In the genomic region with DNA sequence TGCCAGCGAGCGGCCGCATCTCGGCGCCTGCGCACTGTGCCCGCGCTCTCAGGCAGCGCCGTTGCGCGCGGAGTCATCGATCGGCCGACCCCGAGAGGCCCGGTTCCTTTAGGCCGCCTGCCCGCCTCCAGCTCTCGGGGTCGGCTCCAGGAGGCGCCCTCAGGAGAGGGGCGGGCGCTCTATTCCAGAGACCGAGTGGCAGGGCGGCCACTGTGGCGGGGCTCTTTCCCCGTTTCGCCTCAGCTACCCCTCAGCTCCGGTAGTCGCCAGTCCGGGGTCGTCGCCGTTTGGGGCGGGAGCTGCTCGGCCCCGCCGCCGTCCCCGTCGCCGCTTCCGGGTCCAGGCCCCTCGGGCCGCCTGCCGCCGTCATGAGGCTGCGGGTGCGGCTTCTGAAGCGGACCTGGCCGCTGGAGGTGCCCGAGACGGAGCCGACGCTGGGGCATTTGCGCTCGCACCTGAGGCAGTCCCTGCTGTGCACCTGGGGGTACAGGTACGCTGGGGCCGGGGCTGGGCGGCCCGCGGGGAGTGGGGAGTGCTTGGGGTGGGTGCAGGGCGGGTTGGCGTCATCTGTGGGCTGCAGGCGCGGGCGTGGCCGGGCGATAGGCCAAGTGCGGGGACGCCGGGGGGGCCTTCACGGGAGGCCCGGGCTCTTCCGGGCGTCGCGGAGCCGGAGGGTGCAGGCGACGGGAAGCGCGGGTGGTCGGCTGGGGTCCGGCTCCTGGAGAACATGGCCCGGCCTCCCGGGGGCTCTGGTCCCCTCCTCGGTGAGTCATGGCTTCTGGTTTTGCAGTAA, we compare ENCODE assay signal across 1 cellular context.
TF ChIP-seq lines count a peak whose summit lies in the region.

A gene (plus strand): TSS at position 177 of the 793 bp plus-strand sequence. CDS start 192 bp downstream, at position 369.

TF ChIP-seq in K562, 482 proteins besides CTCF, POLR2A, EP300 and RAD21 (continued from another document and continues in another):
- TF ChIP-seq, protein P1, sequence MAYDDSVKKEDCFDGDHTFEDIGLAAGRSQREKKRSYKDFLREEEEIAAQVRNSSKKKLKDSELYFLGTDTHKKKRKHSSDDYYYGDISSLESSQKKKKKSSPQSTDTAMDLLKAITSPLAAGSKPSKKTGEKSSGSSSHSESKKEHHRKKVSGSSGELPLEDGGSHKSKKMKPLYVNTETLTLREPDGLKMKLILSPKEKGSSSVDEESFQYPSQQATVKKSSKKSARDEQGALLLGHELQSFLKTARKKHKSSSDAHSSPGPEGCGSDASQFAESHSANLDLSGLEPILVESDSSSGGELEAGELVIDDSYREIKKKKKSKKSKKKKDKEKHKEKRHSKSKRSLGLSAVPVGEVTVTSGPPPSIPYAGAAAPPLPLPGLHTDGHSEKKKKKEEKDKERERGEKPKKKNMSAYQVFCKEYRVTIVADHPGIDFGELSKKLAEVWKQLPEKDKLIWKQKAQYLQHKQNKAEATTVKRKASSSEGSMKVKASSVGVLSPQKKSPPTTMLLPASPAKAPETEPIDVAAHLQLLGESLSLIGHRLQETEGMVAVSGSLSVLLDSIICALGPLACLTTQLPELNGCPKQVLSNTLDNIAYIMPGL (CRISPR knock-in tag; IDR thresholded peaks at IDR 0.05): peak; percentile 64; the same call in 1 of the 2 replicates
- no peak for TF ChIP-seq PRPF4 (IDR thresholded peaks at IDR 0.05; ENCODE audit: insufficient read depth, low read depth, low read length, poor library complexity, severe bottlenecking)
- TF ChIP-seq GTF2F1 (IDR thresholded peaks at IDR 0.05; ENCODE audit: low read depth, low read length): no peak
- no peak for TF ChIP-seq DMBX1 (CRISPR knock-in tag; IDR thresholded peaks at IDR 0.05; ENCODE audit: borderline replicate concordance)
- no peak for TF ChIP-seq RBM14 (IDR thresholded peaks at IDR 0.05; ENCODE audit: borderline replicate concordance, insufficient read depth, low read depth, low read length)
- peak; percentile 94 to 95 for TF ChIP-seq NRF1 (conservative IDR thresholded peaks at IDR 0.05 in 1 of 2, IDR thresholded peaks at IDR 0.05 in 1 of 2)
- TF ChIP-seq RB1 (IDR thresholded peaks at IDR 0.05; ENCODE audit: low read depth): peak; percentile 54
- no peak for TF ChIP-seq RHOXF2B (CRISPR knock-in tag; conservative IDR thresholded peaks at IDR 0.05)
- TF ChIP-seq MCM2 (IDR thresholded peaks at IDR 0.05; ENCODE audit: low read depth): no peak
- no peak for TF ChIP-seq GTF2E2 (tag; IDR thresholded peaks at IDR 0.05)
- TF ChIP-seq, protein P2, sequence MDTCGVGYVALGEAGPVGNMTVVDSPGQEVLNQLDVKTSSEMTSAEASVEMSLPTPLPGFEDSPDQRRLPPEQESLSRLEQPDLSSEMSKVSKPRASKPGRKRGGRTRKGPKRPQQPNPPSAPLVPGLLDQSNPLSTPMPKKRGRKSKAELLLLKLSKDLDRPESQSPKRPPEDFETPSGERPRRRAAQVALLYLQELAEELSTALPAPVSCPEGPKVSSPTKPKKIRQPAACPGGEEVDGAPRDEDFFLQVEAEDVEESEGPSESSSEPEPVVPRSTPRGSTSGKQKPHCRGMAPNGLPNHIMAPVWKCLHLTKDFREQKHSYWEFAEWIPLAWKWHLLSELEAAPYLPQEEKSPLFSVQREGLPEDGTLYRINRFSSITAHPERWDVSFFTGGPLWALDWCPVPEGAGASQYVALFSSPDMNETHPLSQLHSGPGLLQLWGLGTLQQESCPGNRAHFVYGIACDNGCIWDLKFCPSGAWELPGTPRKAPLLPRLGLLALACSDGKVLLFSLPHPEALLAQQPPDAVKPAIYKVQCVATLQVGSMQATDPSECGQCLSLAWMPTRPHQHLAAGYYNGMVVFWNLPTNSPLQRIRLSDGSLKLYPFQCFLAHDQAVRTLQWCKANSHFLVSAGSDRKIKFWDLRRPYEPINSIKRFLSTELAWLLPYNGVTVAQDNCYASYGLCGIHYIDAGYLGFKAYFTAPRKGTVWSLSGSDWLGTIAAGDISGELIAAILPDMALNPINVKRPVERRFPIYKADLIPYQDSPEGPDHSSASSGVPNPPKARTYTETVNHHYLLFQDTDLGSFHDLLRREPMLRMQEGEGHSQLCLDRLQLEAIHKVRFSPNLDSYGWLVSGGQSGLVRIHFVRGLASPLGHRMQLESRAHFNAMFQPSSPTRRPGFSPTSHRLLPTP (IDR thresholded peaks at IDR 0.05; ENCODE audit: borderline replicate concordance, extremely low read depth, insufficient read length): no peak
- TF ChIP-seq HNRNPH1 (optimal IDR thresholded peaks at IDR 0.05; ENCODE audit: low read depth, low read length): no peak
- no peak for TF ChIP-seq ZNF79 (CRISPR knock-in tag; IDR thresholded peaks at IDR 0.05; ENCODE audit: low read depth)
- TF ChIP-seq CHD2 (IDR thresholded peaks at IDR 0.05; ENCODE audit: low read depth, low read length): no peak
- peak; percentile 88 for TF ChIP-seq PHF20 (IDR thresholded peaks at IDR 0.05; ENCODE audit: partially characterized antibody)
- no peak for TF ChIP-seq MTA2 (IDR thresholded peaks at IDR 0.05; ENCODE audit: low read depth)
- no peak for TF ChIP-seq ATF1 (CRISPR knock-in tag; IDR thresholded peaks at IDR 0.05)
- peak; percentile 83 for TF ChIP-seq ATF1 (tag; IDR thresholded peaks at IDR 0.05)
- TF ChIP-seq, protein P3, sequence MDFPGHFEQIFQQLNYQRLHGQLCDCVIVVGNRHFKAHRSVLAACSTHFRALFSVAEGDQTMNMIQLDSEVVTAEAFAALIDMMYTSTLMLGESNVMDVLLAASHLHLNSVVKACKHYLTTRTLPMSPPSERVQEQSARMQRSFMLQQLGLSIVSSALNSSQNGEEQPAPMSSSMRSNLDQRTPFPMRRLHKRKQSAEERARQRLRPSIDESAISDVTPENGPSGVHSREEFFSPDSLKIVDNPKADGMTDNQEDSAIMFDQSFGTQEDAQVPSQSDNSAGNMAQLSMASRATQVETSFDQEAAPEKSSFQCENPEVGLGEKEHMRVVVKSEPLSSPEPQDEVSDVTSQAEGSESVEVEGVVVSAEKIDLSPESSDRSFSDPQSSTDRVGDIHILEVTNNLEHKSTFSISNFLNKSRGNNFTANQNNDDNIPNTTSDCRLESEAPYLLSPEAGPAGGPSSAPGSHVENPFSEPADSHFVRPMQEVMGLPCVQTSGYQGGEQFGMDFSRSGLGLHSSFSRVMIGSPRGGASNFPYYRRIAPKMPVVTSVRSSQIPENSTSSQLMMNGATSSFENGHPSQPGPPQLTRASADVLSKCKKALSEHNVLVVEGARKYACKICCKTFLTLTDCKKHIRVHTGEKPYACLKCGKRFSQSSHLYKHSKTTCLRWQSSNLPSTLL (IDR thresholded peaks at IDR 0.05): no peak
- no peak for TF ChIP-seq NUFIP1 (IDR thresholded peaks at IDR 0.05; ENCODE audit: partially characterized antibody)
- TF ChIP-seq, protein P4, sequence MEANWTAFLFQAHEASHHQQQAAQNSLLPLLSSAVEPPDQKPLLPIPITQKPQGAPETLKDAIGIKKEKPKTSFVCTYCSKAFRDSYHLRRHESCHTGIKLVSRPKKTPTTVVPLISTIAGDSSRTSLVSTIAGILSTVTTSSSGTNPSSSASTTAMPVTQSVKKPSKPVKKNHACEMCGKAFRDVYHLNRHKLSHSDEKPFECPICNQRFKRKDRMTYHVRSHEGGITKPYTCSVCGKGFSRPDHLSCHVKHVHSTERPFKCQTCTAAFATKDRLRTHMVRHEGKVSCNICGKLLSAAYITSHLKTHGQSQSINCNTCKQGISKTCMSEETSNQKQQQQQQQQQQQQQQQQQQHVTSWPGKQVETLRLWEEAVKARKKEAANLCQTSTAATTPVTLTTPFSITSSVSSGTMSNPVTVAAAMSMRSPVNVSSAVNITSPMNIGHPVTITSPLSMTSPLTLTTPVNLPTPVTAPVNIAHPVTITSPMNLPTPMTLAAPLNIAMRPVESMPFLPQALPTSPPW (CRISPR knock-in tag; IDR thresholded peaks at IDR 0.05): peak; percentile 98
- TF ChIP-seq, protein P5, sequence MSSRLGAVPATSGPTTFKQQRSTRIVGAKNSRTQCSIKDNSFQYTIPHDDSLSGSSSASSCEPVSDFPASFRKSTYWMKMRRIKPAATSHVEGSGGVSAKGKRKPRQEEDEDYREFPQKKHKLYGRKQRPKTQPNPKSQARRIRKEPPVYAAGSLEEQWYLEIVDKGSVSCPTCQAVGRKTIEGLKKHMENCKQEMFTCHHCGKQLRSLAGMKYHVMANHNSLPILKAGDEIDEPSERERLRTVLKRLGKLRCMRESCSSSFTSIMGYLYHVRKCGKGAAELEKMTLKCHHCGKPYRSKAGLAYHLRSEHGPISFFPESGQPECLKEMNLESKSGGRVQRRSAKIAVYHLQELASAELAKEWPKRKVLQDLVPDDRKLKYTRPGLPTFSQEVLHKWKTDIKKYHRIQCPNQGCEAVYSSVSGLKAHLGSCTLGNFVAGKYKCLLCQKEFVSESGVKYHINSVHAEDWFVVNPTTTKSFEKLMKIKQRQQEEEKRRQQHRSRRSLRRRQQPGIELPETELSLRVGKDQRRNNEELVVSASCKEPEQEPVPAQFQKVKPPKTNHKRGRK (tag; IDR thresholded peaks at IDR 0.05): no peak
- TF ChIP-seq TRIM28 (IDR thresholded peaks at IDR 0.05): no peak
- no peak for TF ChIP-seq PTBP1 (IDR thresholded peaks at IDR 0.05; ENCODE audit: low read depth, low read length)
- TF ChIP-seq ZZZ3 (IDR thresholded peaks at IDR 0.05): no peak
- TF ChIP-seq CBX3 (IDR thresholded peaks at IDR 0.05; ENCODE audit: borderline replicate concordance in 1 of 2, low read length in 2 of 2): no peak
- peak; percentile 62; the same call in 1 of the 2 replicates for TF ChIP-seq CTBP1 (IDR thresholded peaks at IDR 0.05; ENCODE audit: borderline replicate concordance)
- TF ChIP-seq POLR2AphosphoS2 (IDR thresholded peaks at IDR 0.05; ENCODE audit: low read length): no peak
- no peak for TF ChIP-seq LARP7 (IDR thresholded peaks at IDR 0.05)
- TF ChIP-seq, protein P6, sequence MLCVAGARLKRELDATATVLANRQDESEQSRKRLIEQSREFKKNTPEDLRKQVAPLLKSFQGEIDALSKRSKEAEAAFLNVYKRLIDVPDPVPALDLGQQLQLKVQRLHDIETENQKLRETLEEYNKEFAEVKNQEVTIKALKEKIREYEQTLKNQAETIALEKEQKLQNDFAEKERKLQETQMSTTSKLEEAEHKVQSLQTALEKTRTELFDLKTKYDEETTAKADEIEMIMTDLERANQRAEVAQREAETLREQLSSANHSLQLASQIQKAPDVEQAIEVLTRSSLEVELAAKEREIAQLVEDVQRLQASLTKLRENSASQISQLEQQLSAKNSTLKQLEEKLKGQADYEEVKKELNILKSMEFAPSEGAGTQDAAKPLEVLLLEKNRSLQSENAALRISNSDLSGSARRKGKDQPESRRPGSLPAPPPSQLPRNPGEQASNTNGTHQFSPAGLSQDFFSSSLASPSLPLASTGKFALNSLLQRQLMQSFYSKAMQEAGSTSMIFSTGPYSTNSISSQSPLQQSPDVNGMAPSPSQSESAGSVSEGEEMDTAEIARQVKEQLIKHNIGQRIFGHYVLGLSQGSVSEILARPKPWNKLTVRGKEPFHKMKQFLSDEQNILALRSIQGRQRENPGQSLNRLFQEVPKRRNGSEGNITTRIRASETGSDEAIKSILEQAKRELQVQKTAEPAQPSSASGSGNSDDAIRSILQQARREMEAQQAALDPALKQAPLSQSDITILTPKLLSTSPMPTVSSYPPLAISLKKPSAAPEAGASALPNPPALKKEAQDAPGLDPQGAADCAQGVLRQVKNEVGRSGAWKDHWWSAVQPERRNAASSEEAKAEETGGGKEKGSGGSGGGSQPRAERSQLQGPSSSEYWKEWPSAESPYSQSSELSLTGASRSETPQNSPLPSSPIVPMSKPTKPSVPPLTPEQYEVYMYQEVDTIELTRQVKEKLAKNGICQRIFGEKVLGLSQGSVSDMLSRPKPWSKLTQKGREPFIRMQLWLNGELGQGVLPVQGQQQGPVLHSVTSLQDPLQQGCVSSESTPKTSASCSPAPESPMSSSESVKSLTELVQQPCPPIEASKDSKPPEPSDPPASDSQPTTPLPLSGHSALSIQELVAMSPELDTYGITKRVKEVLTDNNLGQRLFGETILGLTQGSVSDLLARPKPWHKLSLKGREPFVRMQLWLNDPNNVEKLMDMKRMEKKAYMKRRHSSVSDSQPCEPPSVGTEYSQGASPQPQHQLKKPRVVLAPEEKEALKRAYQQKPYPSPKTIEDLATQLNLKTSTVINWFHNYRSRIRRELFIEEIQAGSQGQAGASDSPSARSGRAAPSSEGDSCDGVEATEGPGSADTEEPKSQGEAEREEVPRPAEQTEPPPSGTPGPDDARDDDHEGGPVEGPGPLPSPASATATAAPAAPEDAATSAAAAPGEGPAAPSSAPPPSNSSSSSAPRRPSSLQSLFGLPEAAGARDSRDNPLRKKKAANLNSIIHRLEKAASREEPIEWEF (CRISPR knock-in tag; IDR thresholded peaks at IDR 0.05): no peak
- TF ChIP-seq MBD2 (IDR thresholded peaks at IDR 0.05; ENCODE audit: borderline replicate concordance, low read depth): peak; percentile 38; the same call in 1 of the 2 replicates
- no peak for TF ChIP-seq SRF (CRISPR knock-in tag; IDR thresholded peaks at IDR 0.05)
- TF ChIP-seq, protein P7, sequence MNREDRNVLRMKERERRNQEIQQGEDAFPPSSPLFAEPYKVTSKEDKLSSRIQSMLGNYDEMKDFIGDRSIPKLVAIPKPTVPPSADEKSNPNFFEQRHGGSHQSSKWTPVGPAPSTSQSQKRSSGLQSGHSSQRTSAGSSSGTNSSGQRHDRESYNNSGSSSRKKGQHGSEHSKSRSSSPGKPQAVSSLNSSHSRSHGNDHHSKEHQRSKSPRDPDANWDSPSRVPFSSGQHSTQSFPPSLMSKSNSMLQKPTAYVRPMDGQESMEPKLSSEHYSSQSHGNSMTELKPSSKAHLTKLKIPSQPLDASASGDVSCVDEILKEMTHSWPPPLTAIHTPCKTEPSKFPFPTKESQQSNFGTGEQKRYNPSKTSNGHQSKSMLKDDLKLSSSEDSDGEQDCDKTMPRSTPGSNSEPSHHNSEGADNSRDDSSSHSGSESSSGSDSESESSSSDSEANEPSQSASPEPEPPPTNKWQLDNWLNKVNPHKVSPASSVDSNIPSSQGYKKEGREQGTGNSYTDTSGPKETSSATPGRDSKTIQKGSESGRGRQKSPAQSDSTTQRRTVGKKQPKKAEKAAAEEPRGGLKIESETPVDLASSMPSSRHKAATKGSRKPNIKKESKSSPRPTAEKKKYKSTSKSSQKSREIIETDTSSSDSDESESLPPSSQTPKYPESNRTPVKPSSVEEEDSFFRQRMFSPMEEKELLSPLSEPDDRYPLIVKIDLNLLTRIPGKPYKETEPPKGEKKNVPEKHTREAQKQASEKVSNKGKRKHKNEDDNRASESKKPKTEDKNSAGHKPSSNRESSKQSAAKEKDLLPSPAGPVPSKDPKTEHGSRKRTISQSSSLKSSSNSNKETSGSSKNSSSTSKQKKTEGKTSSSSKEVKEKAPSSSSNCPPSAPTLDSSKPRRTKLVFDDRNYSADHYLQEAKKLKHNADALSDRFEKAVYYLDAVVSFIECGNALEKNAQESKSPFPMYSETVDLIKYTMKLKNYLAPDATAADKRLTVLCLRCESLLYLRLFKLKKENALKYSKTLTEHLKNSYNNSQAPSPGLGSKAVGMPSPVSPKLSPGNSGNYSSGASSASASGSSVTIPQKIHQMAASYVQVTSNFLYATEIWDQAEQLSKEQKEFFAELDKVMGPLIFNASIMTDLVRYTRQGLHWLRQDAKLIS (CRISPR knock-in tag; IDR thresholded peaks at IDR 0.05): no peak
- TF ChIP-seq, protein P8, sequence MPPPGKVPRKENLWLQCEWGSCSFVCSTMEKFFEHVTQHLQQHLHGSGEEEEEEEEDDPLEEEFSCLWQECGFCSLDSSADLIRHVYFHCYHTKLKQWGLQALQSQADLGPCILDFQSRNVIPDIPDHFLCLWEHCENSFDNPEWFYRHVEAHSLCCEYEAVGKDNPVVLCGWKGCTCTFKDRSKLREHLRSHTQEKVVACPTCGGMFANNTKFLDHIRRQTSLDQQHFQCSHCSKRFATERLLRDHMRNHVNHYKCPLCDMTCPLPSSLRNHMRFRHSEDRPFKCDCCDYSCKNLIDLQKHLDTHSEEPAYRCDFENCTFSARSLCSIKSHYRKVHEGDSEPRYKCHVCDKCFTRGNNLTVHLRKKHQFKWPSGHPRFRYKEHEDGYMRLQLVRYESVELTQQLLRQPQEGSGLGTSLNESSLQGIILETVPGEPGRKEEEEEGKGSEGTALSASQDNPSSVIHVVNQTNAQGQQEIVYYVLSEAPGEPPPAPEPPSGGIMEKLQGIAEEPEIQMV (tag; conservative IDR thresholded peaks at IDR 0.05; ENCODE audit: low read depth): no peak
- TF ChIP-seq ZBTB8A (IDR thresholded peaks at IDR 0.05; ENCODE audit: partially characterized antibody): no peak
- no peak for TF ChIP-seq NFE2 (IDR thresholded peaks at IDR 0.05; ENCODE audit: low read depth)
- no peak for TF ChIP-seq CHD1 (IDR thresholded peaks at IDR 0.05; ENCODE audit: low read length)
